In the genomic region with DNA sequence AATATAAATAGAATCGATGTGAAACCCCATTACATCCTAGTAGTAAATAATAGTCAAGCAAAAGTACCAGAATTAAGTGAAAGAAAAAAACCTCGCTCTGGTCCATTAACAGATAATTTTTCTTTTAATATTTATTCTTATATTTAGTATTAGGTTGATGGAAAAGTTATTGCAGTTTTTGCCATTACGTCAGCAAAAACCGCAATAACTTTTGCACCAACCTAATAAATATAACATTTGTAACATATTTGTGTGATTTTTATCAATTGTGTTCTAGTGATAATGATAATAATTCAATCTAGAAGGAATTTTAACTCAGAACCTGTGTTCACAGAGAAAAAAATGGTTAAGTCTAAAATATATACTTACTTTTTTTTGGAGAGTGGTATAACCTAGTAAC, we compare ENCODE assay signal across 2 cellular contexts.
TF ChIP-seq lines count a peak whose summit lies in the region.

No MANE protein-coding gene starts in this region.

TF ChIP-seq in HepG2, 621 proteins besides CTCF, POLR2A, EP300 and RAD21 (continues in another document):
- TF ChIP-seq FOSL1 (CRISPR knock-in tag; IDR thresholded peaks at IDR 0.05; ENCODE audit: borderline replicate concordance) (no peak), ZNF792 (CRISPR knock-in tag; IDR thresholded peaks at IDR 0.05) (no peak), MAFF (IDR thresholded peaks at IDR 0.05; ENCODE audit: low read depth, low read length) (peak; percentile 83)
- TF ChIP-seq, protein P1, sequence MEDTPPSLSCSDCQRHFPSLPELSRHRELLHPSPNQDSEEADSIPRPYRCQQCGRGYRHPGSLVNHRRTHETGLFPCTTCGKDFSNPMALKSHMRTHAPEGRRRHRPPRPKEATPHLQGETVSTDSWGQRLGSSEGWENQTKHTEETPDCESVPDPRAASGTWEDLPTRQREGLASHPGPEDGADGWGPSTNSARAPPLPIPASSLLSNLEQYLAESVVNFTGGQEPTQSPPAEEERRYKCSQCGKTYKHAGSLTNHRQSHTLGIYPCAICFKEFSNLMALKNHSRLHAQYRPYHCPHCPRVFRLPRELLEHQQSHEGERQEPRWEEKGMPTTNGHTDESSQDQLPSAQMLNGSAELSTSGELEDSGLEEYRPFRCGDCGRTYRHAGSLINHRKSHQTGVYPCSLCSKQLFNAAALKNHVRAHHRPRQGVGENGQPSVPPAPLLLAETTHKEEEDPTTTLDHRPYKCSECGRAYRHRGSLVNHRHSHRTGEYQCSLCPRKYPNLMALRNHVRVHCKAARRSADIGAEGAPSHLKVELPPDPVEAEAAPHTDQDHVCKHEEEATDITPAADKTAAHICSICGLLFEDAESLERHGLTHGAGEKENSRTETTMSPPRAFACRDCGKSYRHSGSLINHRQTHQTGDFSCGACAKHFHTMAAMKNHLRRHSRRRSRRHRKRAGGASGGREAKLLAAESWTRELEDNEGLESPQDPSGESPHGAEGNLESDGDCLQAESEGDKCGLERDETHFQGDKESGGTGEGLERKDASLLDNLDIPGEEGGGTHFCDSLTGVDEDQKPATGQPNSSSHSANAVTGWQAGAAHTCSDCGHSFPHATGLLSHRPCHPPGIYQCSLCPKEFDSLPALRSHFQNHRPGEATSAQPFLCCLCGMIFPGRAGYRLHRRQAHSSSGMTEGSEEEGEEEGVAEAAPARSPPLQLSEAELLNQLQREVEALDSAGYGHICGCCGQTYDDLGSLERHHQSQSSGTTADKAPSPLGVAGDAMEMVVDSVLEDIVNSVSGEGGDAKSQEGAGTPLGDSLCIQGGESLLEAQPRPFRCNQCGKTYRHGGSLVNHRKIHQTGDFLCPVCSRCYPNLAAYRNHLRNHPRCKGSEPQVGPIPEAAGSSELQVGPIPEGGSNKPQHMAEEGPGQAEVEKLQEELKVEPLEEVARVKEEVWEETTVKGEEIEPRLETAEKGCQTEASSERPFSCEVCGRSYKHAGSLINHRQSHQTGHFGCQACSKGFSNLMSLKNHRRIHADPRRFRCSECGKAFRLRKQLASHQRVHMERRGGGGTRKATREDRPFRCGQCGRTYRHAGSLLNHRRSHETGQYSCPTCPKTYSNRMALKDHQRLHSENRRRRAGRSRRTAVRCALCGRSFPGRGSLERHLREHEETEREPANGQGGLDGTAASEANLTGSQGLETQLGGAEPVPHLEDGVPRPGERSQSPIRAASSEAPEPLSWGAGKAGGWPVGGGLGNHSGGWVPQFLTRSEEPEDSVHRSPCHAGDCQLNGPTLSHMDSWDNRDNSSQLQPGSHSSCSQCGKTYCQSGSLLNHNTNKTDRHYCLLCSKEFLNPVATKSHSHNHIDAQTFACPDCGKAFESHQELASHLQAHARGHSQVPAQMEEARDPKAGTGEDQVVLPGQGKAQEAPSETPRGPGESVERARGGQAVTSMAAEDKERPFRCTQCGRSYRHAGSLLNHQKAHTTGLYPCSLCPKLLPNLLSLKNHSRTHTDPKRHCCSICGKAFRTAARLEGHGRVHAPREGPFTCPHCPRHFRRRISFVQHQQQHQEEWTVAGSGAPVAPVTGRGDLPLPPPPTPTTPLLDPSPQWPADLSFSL (CRISPR knock-in tag; IDR thresholded peaks at IDR 0.05), result no peak
- TF ChIP-seq, protein P2, sequence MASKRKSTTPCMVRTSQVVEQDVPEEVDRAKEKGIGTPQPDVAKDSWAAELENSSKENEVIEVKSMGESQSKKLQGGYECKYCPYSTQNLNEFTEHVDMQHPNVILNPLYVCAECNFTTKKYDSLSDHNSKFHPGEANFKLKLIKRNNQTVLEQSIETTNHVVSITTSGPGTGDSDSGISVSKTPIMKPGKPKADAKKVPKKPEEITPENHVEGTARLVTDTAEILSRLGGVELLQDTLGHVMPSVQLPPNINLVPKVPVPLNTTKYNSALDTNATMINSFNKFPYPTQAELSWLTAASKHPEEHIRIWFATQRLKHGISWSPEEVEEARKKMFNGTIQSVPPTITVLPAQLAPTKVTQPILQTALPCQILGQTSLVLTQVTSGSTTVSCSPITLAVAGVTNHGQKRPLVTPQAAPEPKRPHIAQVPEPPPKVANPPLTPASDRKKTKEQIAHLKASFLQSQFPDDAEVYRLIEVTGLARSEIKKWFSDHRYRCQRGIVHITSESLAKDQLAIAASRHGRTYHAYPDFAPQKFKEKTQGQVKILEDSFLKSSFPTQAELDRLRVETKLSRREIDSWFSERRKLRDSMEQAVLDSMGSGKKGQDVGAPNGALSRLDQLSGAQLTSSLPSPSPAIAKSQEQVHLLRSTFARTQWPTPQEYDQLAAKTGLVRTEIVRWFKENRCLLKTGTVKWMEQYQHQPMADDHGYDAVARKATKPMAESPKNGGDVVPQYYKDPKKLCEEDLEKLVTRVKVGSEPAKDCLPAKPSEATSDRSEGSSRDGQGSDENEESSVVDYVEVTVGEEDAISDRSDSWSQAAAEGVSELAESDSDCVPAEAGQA (IDR thresholded peaks at IDR 0.05; ENCODE audit: low read depth), result no peak
- TF ChIP-seq, protein P2 (CRISPR knock-in tag; IDR thresholded peaks at IDR 0.05; ENCODE audit: borderline replicate concordance), result no peak
- TF ChIP-seq, protein P3, sequence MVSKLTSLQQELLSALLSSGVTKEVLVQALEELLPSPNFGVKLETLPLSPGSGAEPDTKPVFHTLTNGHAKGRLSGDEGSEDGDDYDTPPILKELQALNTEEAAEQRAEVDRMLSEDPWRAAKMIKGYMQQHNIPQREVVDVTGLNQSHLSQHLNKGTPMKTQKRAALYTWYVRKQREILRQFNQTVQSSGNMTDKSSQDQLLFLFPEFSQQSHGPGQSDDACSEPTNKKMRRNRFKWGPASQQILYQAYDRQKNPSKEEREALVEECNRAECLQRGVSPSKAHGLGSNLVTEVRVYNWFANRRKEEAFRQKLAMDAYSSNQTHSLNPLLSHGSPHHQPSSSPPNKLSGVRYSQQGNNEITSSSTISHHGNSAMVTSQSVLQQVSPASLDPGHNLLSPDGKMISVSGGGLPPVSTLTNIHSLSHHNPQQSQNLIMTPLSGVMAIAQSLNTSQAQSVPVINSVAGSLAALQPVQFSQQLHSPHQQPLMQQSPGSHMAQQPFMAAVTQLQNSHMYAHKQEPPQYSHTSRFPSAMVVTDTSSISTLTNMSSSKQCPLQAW (CRISPR knock-in tag; IDR thresholded peaks at IDR 0.05), result no peak

TF ChIP-seq in IMR-90, 13 proteins besides CTCF, POLR2A, EP300 and RAD21:
- TF ChIP-seq SMC3 (IDR thresholded peaks at IDR 0.05; ENCODE audit: low read depth, low read length), result no peak
- peak; percentile 77 for TF ChIP-seq MAFK (IDR thresholded peaks at IDR 0.05; ENCODE audit: low read depth, low read length)
TF ChIP-seq in IMR-90: peak in this region for 1.
